31 cellular contexts compared by ENCODE assay signal in genomic region chr2:217364224-217364623, GRCh38.
"Had no signal": no experiment of that assay in that cellular context is flagged by ENCODE, and none has a peak within 500 bp of the region (broad histone marks: within the 10 kb centered on the region; RNA-seq: fewer than 3 reads in every experiment).

No MANE protein-coding gene starts in this region.

- H3K4me2 ChIP-seq: SK-N-SH had no signal

- H3K4me3 Mint-ChIP-seq: activated CD4-positive, alpha-beta T cell treated with anti-CD3 and anti-CD28 coated beads for 36 hours; activated CD4-positive, alpha-beta T cell treated with anti-CD3 and anti-CD28 coated beads, Interleukin-2, amount 10 ng/mL, durations not matched to agents 7 days and 5 days; activated CD8-positive, alpha-beta T cell treated with anti-CD3 and anti-CD28 coated beads, Interleukin-2, amount 10 ng/mL, durations not matched to agents 7 days and 5 days; activated naive CD4-positive, alpha-beta T cell treated with anti-CD3 and anti-CD28 coated beads for 36 hours; activated T-cell treated with anti-CD3 and anti-CD28 coated beads, Interleukin-2, amount 50 U/mL, for 24 hours; T-helper 1 cell treated with Interleukin-12 subunit alpha and Interleukin-12 subunit beta and Interleukin-4 antibody, amounts not matched to agents 30 μg/mL and 1 μg/mL, for 36 hours; T-helper 2 cell treated with Interferon-gamma antibody and Interleukin-4, amounts not matched to agents 5 μg/mL and 100 μg/mL, for 36 hours; WTC11 had no signal

- H3K27ac Mint-ChIP-seq: activated CD4-positive, alpha-beta T cell treated with anti-CD3 and anti-CD28 coated beads for 36 hours; activated CD4-positive, alpha-beta T cell treated with anti-CD3 and anti-CD28 coated beads, Interleukin-2, amount 10 ng/mL, durations not matched to agents 7 days and 5 days; activated CD8-positive, alpha-beta T cell treated with anti-CD3 and anti-CD28 coated beads, Interleukin-2, amount 10 ng/mL, durations not matched to agents 7 days and 5 days; activated naive CD4-positive, alpha-beta T cell treated with anti-CD3 and anti-CD28 coated beads for 36 hours; activated naive CD4-positive, alpha-beta T cell treated with anti-CD3 and anti-CD28 coated beads, Interleukin-2, amount 50 U/mL, for 72 hours; activated T-cell treated with anti-CD3 and anti-CD28 coated beads, Interleukin-2, amount 50 U/mL, for 24 hours; T-helper 1 cell treated with Interleukin-12 subunit alpha and Interleukin-12 subunit beta and Interleukin-4 antibody, amounts not matched to agents 30 μg/mL and 1 μg/mL, for 36 hours; T-helper 2 cell treated with Interferon-gamma antibody and Interleukin-4, amounts not matched to agents 5 μg/mL and 100 μg/mL, for 36 hours; WTC11 had no signal

- H3K36me3 Mint-ChIP-seq: activated naive CD4-positive, alpha-beta T cell treated with anti-CD3 and anti-CD28 coated beads, Interleukin-2, amount 50 U/mL, for 72 hours; WTC11 had no signal

- H3K4me1 ChIP-seq: body of pancreas, Peyer's patch had no signal

- H3K9me3 ChIP-seq: adrenal gland, body of pancreas, breast epithelium, MG63, Peyer's patch, SJSA1, SK-N-SH had no signal

- H3K27me3 Mint-ChIP-seq: activated CD4-positive, alpha-beta T cell treated with anti-CD3 and anti-CD28 coated beads for 36 hours; activated T-cell treated with anti-CD3 and anti-CD28 coated beads, Interleukin-2, amount 50 U/mL, for 24 hours had no signal

- H3K4me1 Mint-ChIP-seq: activated CD4-positive, alpha-beta T cell treated with anti-CD3 and anti-CD28 coated beads for 36 hours; activated CD4-positive, alpha-beta T cell treated with anti-CD3 and anti-CD28 coated beads, Interleukin-2, amount 10 ng/mL, durations not matched to agents 7 days and 5 days had no signal

- ATAC-seq: activated CD4-positive, alpha-beta T cell treated with anti-CD3 and anti-CD28 coated beads for 36 hours; activated CD4-positive, CD25-positive, alpha-beta regulatory T cell treated with anti-CD3 and anti-CD28 coated beads, Interleukin-2, amount 50 U/mL, for 24 hours; activated CD8-positive, alpha-beta T cell treated with anti-CD3 and anti-CD28 coated beads, Interleukin-2, amount 10 ng/mL, durations not matched to agents 7 days and 5 days; activated naive CD4-positive, alpha-beta T cell treated with anti-CD3 and anti-CD28 coated beads, Interleukin-2, amount 50 U/mL, for 72 hours; body of pancreas; PC-3; WTC11 had no signal

- H3K4me3 ChIP-seq: adrenal gland, body of pancreas, breast epithelium, MG63, Peyer's patch, SJSA1 had no signal

- H3K9me3 Mint-ChIP-seq: activated CD4-positive, alpha-beta T cell treated with anti-CD3 and anti-CD28 coated beads, Interleukin-2, amount 10 ng/mL, durations not matched to agents 7 days and 5 days; activated naive CD4-positive, alpha-beta T cell treated with anti-CD3 and anti-CD28 coated beads for 36 hours; activated naive CD4-positive, alpha-beta T cell treated with anti-CD3 and anti-CD28 coated beads, Interleukin-2, amount 50 U/mL, for 72 hours; activated T-cell treated with anti-CD3 and anti-CD28 coated beads, Interleukin-2, amount 50 U/mL, for 24 hours; T-helper 1 cell treated with Interleukin-12 subunit alpha and Interleukin-12 subunit beta and Interleukin-4 antibody, amounts not matched to agents 30 μg/mL and 1 μg/mL, for 36 hours; T-helper 2 cell treated with Interferon-gamma antibody and Interleukin-4, amounts not matched to agents 5 μg/mL and 100 μg/mL, for 36 hours; WTC11 had no signal

- H3K36me3 ChIP-seq: adrenal gland, breast epithelium, MG63, Peyer's patch, SJSA1 had no signal

- H3K27ac ChIP-seq: adrenal gland, body of pancreas, breast epithelium, Peyer's patch, SJSA1 had no signal

- DNase-seq: activated CD4-positive, alpha-beta T cell treated with anti-CD3 and anti-CD28 coated beads for 36 hours; activated CD4-positive, alpha-beta T cell treated with anti-CD3 and anti-CD28 coated beads, Interleukin-2, amount 10 ng/mL, durations not matched to agents 7 days and 5 days; activated CD4-positive, alpha-beta T cell treated with anti-CD3 and anti-CD28 coated beads, Interleukin-2, amount 50 U/mL, for 48 hours; activated CD8-positive, alpha-beta T cell treated with anti-CD3 and anti-CD28 coated beads, Interleukin-2, amount 10 ng/mL, durations not matched to agents 7 days and 5 days; activated gamma-delta T cell treated with Interleukin-2 at 50 U/mL for 16 hours; activated naive CD4-positive, alpha-beta T cell treated with anti-CD3 and anti-CD28 coated beads for 36 hours; activated T-cell treated with anti-CD3 and anti-CD28 coated beads, Interleukin-2, amount 50 U/mL, for 24 hours; adrenal gland; body of pancreas; caudate nucleus; MG63; NCI-H1048; NCI-H1105 treated with DMSO at 0.1 percent for 48 hours; NCI-H1436 treated with DMSO at 0.1 percent for 48 hours; NCI-H1694 treated with DMSO at 0.1 percent for 48 hours; NCI-H2029; NCI-H345; NCI-H524 treated with DMSO at 0.1 percent for 48 hours; NK-92 treated with Interleukin-12 subunit alpha and Interleukin-12 subunit beta, amount 100 ng/mL, for 24 hours; PC-3; Peyer's patch; RPMI8226; SHP77 treated with DMSO at 0.1 percent for 48 hours; SK-N-SH had no signal

- H3K9ac ChIP-seq: SK-N-SH had no signal

- H3K27me3 ChIP-seq: adrenal gland, body of pancreas, breast epithelium, MG63, Peyer's patch, SJSA1 had no signal
